In the genomic region with DNA sequence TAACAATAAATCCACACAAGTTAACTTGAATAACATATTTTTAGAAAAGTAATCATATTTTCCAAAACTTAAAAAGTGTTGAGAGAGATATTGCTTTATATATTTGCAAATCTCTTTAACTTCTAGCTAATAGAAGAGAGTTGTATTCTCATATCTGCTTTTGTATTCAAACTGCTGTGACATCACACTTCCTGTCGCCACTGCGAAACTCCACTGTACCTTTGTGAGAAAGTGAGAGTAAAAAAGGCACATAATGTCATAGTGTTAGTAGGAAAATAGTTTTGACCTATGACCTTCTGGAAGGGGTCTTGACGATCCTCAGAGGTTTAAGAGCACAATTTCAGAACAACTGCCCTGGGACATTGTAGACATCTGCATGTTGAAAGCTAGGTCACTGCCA, we compare ENCODE assay signal across 26 cellular contexts. TPM values are rescaled to one million over a fixed set of nuclear protein-coding genes. Genes with fewer than 3 reads are reported as not detected.
DNase-seq lines count a peak whose midpoint lies in the region; ATAC-seq, FAIRE-seq and TF ChIP-seq lines count a peak whose summit lies in the region.
"Had no signal": no experiment of that assay in that cellular context is flagged by ENCODE, and none has a peak within 500 bp of the region (broad histone marks: within the 10 kb centered on the region; RNA-seq: fewer than 3 reads in every experiment).

No MANE protein-coding gene starts in this region.

- no peaks in the 10 kb centered on the region for H3K27me3 Mint-ChIP-seq in activated CD4-positive, alpha-beta T cell treated with anti-CD3 and anti-CD28 coated beads for 36 hours
- no peaks in the 10 kb centered on the region for H3K27me3 Mint-ChIP-seq in activated naive CD8-positive, alpha-beta T cell
- H3K27me3 Mint-ChIP-seq in activated naive CD8-positive, alpha-beta T cell treated with anti-CD3 and anti-CD28 coated beads, Interleukin-2, amount 50 U/mL, for 24 hours = no peaks in the 10 kb centered on the region

- peak overlapping the region; percentile 65 for H3K27ac Mint-ChIP-seq in activated CD4-positive, alpha-beta T cell treated with anti-CD3 and anti-CD28 coated beads for 36 hours
- peak overlapping the region; percentile 54 for H3K27ac Mint-ChIP-seq in activated naive CD8-positive, alpha-beta T cell
- H3K27ac Mint-ChIP-seq in activated naive CD8-positive, alpha-beta T cell treated with anti-CD3 and anti-CD28 coated beads, Interleukin-2, amount 50 U/mL, for 24 hours = no peak overlapping the region
- H3K27ac Mint-ChIP-seq: B cell had no signal

- POLR2A ChIA-PET in activated CD4-positive, alpha-beta T cell treated with anti-CD3 and anti-CD28 coated beads for 36 hours (lab: Charles Lee) = no interaction called here

- intact Hi-C loops in activated CD4-positive, alpha-beta T cell treated with anti-CD3 and anti-CD28 coated beads for 36 hours (cut with DNase I, micrococcal nuclease) = no loop called here
- intact Hi-C loops in posterior cingulate gyrus (cut with DNase I) = no loop called here

- FAIRE-seq in colon (lab: Jason Lieb, UNC) = peak; percentile 28
- FAIRE-seq: GM18507, RCC 7860 had no signal

- no peak overlapping the region for H3K4me3 ChIP-seq in foreskin fibroblast (ENCODE audit: low read depth in 1 of 2, low read length in 2 of 2)
- H3K4me3 ChIP-seq: GM23248, MG63, SK-N-MC had no signal

- no peak overlapping the region for H3K4me3 Mint-ChIP-seq in activated CD4-positive, alpha-beta T cell treated with anti-CD3 and anti-CD28 coated beads for 36 hours
- H3K4me3 Mint-ChIP-seq in activated naive CD8-positive, alpha-beta T cell = no peak overlapping the region
- no peak overlapping the region for H3K4me3 Mint-ChIP-seq in activated naive CD8-positive, alpha-beta T cell treated with anti-CD3 and anti-CD28 coated beads, Interleukin-2, amount 50 U/mL, for 24 hours
- H3K4me3 Mint-ChIP-seq: B cell had no signal

- H3K9me3 Mint-ChIP-seq in activated CD4-positive, alpha-beta T cell treated with anti-CD3 and anti-CD28 coated beads for 36 hours (ENCODE audit: low read depth) = peaks cover 9% of the 10 kb centered on the region
- H3K9me3 Mint-ChIP-seq in activated naive CD8-positive, alpha-beta T cell (ENCODE audit: low read depth) = peaks cover 11% of the 10 kb centered on the region
- peaks cover 14% of the 10 kb centered on the region for H3K9me3 Mint-ChIP-seq in activated naive CD8-positive, alpha-beta T cell treated with anti-CD3 and anti-CD28 coated beads, Interleukin-2, amount 50 U/mL, for 24 hours

- ATAC-seq in activated CD4-positive, alpha-beta T cell treated with anti-CD3 and anti-CD28 coated beads for 36 hours = no peak
- ATAC-seq in activated naive CD8-positive, alpha-beta T cell treated with anti-CD3 and anti-CD28 coated beads, Interleukin-2, amount 50 U/mL, for 24 hours = no peak
- ATAC-seq in HG02885 (IDR thresholded peaks at IDR 0.05; ENCODE audit: poor library complexity, unreplicated experiment) = peak; percentile 77

- peaks cover 10% of the 10 kb centered on the region for H3K36me3 Mint-ChIP-seq in activated CD4-positive, alpha-beta T cell treated with anti-CD3 and anti-CD28 coated beads for 36 hours (ENCODE audit: low read depth)
- H3K36me3 Mint-ChIP-seq in activated naive CD8-positive, alpha-beta T cell = peaks cover 18% of the 10 kb centered on the region
- no peaks in the 10 kb centered on the region for H3K36me3 Mint-ChIP-seq in activated naive CD8-positive, alpha-beta T cell treated with anti-CD3 and anti-CD28 coated beads, Interleukin-2, amount 50 U/mL, for 24 hours (ENCODE audit: low read depth)

- CTCF ChIA-PET in activated CD4-positive, alpha-beta T cell treated with anti-CD3 and anti-CD28 coated beads for 36 hours (lab: Charles Lee) = interaction anchor here (0.6 to 0.8 kb wide), 2 partner anchors 48 to 226 kb away, joined by 4 read pairs; no protein-coding TSS in a partner anchor

- H3K4me1 Mint-ChIP-seq in activated CD4-positive, alpha-beta T cell treated with anti-CD3 and anti-CD28 coated beads for 36 hours = peaks cover 31% of the 10 kb centered on the region
- peaks cover 32% of the 10 kb centered on the region for H3K4me1 Mint-ChIP-seq in activated naive CD8-positive, alpha-beta T cell (ENCODE audit: low read depth)
- peaks cover 14% of the 10 kb centered on the region for H3K4me1 Mint-ChIP-seq in activated naive CD8-positive, alpha-beta T cell treated with anti-CD3 and anti-CD28 coated beads, Interleukin-2, amount 50 U/mL, for 24 hours
- H3K4me1 Mint-ChIP-seq: B cell had no signal

- DNase-seq in activated CD4-positive, alpha-beta T cell treated with anti-CD3 and anti-CD28 coated beads for 36 hours = peak; percentile 28
- DNase-seq in activated CD4-positive, alpha-beta T cell treated with anti-CD3 and anti-CD28 coated beads, Interleukin-2, amount 50 U/mL, for 4 hours = no peak
- DNase-seq in activated naive CD8-positive, alpha-beta T cell treated with anti-CD3 and anti-CD28 coated beads, Interleukin-2, amount 50 U/mL, for 24 hours = no peak
- DNase-seq in foreskin fibroblast (no peak), posterior cingulate gyrus (no peak)
- DNase-seq: DMS153, DND-41, GM23248, H7, IMR-90, KG1, MG63, NCI-H1105 treated with DMSO at 0.1 percent for 48 hours, NCI-H146, NCI-H1930, NCI-H446, NCI-H524 treated with DMSO at 0.1 percent for 48 hours, NCI-H774, SIG-M5 had no signal

- no peak for TF ChIP-seq CTCF in foreskin fibroblast (IDR thresholded peaks at IDR 0.05; ENCODE audit: low read depth, low read length)

RNA-seq across cellular contexts. Expression of a gene that starts 21.6 kb away (rescaled TPM):
- total RNA-seq in activated CD4-positive, alpha-beta T cell treated with anti-CD3 and anti-CD28 coated beads for 36 hours = 1 to 10 TPM; 9.9 TPM
- total RNA-seq: B cell had no signal
